ENCODE assay signal across 1 cellular context in genomic region chr9:114348906-114349482, GRCh38.
TF ChIP-seq lines count a peak whose summit lies in the region.

No MANE protein-coding gene starts in this region.

TF ChIP-seq in K562, 482 proteins besides CTCF, POLR2A, EP300 and RAD21 (continued from another document):
- TF ChIP-seq CREB3L1 (IDR thresholded peaks at IDR 0.05; ENCODE audit: borderline replicate concordance, low read depth) = peak; percentile 70; the same call in 1 of the 2 replicates
- TF ChIP-seq POLR3G (IDR thresholded peaks at IDR 0.05; ENCODE audit: extremely low read depth, insufficient read length, insufficient replicate concordance) = no peak
- TF ChIP-seq KAT7 (CRISPR knock-in tag; IDR thresholded peaks at IDR 0.05; ENCODE audit: borderline replicate concordance) = no peak
- no peak for TF ChIP-seq FUS (optimal IDR thresholded peaks at IDR 0.05; ENCODE audit: low read depth, low read length)
- TF ChIP-seq ZNF407 (IDR thresholded peaks at IDR 0.05; ENCODE audit: low read depth) = no peak
- TF ChIP-seq MAFG (tag; conservative IDR thresholded peaks at IDR 0.05) = peak; percentile 26; the same call in 1 of the 2 replicates
- TF ChIP-seq KLF16 (IDR thresholded peaks at IDR 0.05) = no peak
- TF ChIP-seq MAFK (IDR thresholded peaks at IDR 0.05; ENCODE audit: low read length) = no peak
- no peak for TF ChIP-seq ZBTB2 (IDR thresholded peaks at IDR 0.05)
TF ChIP-seq in K562: peak in this region for 40.
